Comparison of ENCODE assay signal across 17 cellular contexts in the genomic region with DNA sequence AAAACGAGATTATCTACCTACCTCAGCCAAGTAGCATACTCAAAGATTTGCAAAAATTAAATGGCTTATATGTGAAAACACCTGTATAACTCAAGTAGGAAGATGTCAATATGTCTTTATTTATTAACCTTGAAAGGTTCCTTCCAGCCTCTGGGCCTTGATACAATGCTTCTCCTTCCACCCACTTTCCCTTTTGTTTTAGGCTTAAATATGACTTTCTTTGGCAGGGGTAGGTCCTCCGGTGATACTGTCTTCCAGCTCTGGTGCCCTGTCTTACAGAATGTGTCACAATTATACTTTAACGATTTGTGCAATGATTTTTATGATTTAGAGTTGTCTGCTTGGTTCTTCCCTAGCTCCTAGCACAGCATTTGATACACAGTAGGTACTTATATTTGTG. TPM values are rescaled to one million over a fixed set of nuclear protein-coding genes. Genes with fewer than 3 reads are reported as not detected.
DNase-seq lines count a peak whose midpoint lies in the region; ATAC-seq and TF ChIP-seq lines count a peak whose summit lies in the region.
"Had no signal": no experiment of that assay in that cellular context is flagged by ENCODE, and none has a peak within 500 bp of the region (broad histone marks: within the 10 kb centered on the region; RNA-seq: fewer than 3 reads in every experiment).

No MANE protein-coding gene starts in this region.

- H3K27ac ChIP-seq in epithelial cell of prostate: peak overlapping the region; percentile 63
- H3K27ac ChIP-seq in thymus (ENCODE audit: low read depth): peak overlapping the region; percentile 37
- H3K27ac ChIP-seq in right lobe of liver: no peak overlapping the region
- no peak overlapping the region for H3K27ac ChIP-seq in ovary
- H3K27ac ChIP-seq: gastrocnemius medialis, neural progenitor cell, prostate gland, SJSA1 had no signal

- H3K4me3 ChIP-seq in thymus (ENCODE audit: low read length) (no peak overlapping the region), right lobe of liver (no peak overlapping the region), ovary (no peak overlapping the region)
- H3K4me3 ChIP-seq: gastrocnemius medialis, neural progenitor cell, prostate gland, SJSA1 had no signal

- CTCF ChIA-PET in activated naive CD4-positive, alpha-beta T cell treated with anti-CD3 and anti-CD28 coated beads, Interleukin-2, amount 10 ng/mL, durations not matched to agents 7 days and 5 days (lab: Charles Lee): interaction anchor here (1.1 to 1.7 kb wide), 3 partner anchors 11 to 247 kb away, joined by 4 to 7 read pairs (median 5); no protein-coding TSS in a partner anchor
- CTCF ChIA-PET in activated CD4-positive, alpha-beta memory T cell treated with anti-CD3 and anti-CD28 coated beads, Interleukin-2, amount 10 ng/mL, durations not matched to agents 7 days and 5 days (lab: Charles Lee): interaction anchor here (0.8 to 4.7 kb wide), 4 partner anchors 26 to 669 kb away, joined by 3 to 42 read pairs (median 22); no protein-coding TSS in a partner anchor

- H3K27me3 ChIP-seq in thymus (ENCODE audit: control insufficient read depth, insufficient read depth) (no peaks in the 10 kb centered on the region), right lobe of liver (no peaks in the 10 kb centered on the region), ovary (no peaks in the 10 kb centered on the region)
- H3K27me3 ChIP-seq: gastrocnemius medialis, neural progenitor cell, SJSA1 had no signal

- H3K9me3 ChIP-seq in thymus (ENCODE audit: control insufficient read depth): no peaks in the 10 kb centered on the region
- no peaks in the 10 kb centered on the region for H3K9me3 ChIP-seq in right lobe of liver
- no peaks in the 10 kb centered on the region for H3K9me3 ChIP-seq in ovary
- H3K9me3 ChIP-seq: gastrocnemius medialis, prostate gland, SJSA1 had no signal

- no peak for TF ChIP-seq EP300 in ovary (IDR thresholded peaks at IDR 0.05)

- intact Hi-C loops in right lobe of liver (cut with DNase I): no loop called here
- intact Hi-C loops in ovary (cut with DNase I): no loop called here

- H3K27me3 Mint-ChIP-seq in activated naive CD4-positive, alpha-beta T cell treated with anti-CD3 and anti-CD28 coated beads, Interleukin-2, amount 10 ng/mL, durations not matched to agents 7 days and 5 days: no peaks in the 10 kb centered on the region
- H3K27me3 Mint-ChIP-seq in activated CD4-positive, alpha-beta memory T cell treated with anti-CD3 and anti-CD28 coated beads, Interleukin-2, amount 10 ng/mL, durations not matched to agents 7 days and 5 days: no peaks in the 10 kb centered on the region

- H3K4me3 Mint-ChIP-seq in activated naive CD4-positive, alpha-beta T cell treated with anti-CD3 and anti-CD28 coated beads, Interleukin-2, amount 10 ng/mL, durations not matched to agents 7 days and 5 days: peak overlapping the region; percentile 76
- H3K4me3 Mint-ChIP-seq in activated CD4-positive, alpha-beta memory T cell treated with anti-CD3 and anti-CD28 coated beads, Interleukin-2, amount 10 ng/mL, durations not matched to agents 7 days and 5 days: peak overlapping the region; percentile 71
- H3K4me3 Mint-ChIP-seq: neural progenitor cell, WTC11 had no signal

- TF ChIP-seq CTCF in right lobe of liver (IDR thresholded peaks at IDR 0.05) (no peak), ovary (IDR thresholded peaks at IDR 0.05) (no peak)

- POLR2A ChIA-PET in activated CD4-positive, alpha-beta memory T cell treated with anti-CD3 and anti-CD28 coated beads, Interleukin-2, amount 10 ng/mL, durations not matched to agents 7 days and 5 days (lab: Charles Lee): interaction anchor here (0.7 to 9.5 kb wide), 4 partner anchors 9 to 660 kb away, joined by 3 to 107 read pairs (median 7); no protein-coding TSS in a partner anchor

- peak; percentile 26 for DNase-seq in activated naive CD4-positive, alpha-beta T cell treated with anti-CD3 and anti-CD28 coated beads, Interleukin-2, amount 10 ng/mL, durations not matched to agents 7 days and 5 days
- no peak for DNase-seq in activated naive CD4-positive, alpha-beta T cell treated with Interleukin-2 at 50 U/mL for 16 hours
- no peak for DNase-seq in activated CD4-positive, alpha-beta memory T cell treated with anti-CD3 and anti-CD28 coated beads, Interleukin-2, amount 10 ng/mL, durations not matched to agents 7 days and 5 days
- DNase-seq in epithelial cell of prostate (ENCODE audit: low read depth, low spot score) (no peak), right lobe of liver (no peak), ovary (no peak)
- DNase-seq: DMS79 treated with DMSO at 0.1 percent for 48 hours; gastrocnemius medialis; NCI-H187; NCI-H2227 treated with DMSO at 0.1 percent for 48 hours; stimulated activated CD4-positive, alpha-beta T cell treated with anti-CD3 and anti-CD28 coated beads, Interleukin-4, amount 100 ng/mL, for 1 hour had no signal

- peaks cover 70% of the 10 kb centered on the region for H3K4me1 Mint-ChIP-seq in activated naive CD4-positive, alpha-beta T cell treated with anti-CD3 and anti-CD28 coated beads, Interleukin-2, amount 10 ng/mL, durations not matched to agents 7 days and 5 days
- H3K4me1 Mint-ChIP-seq in activated CD4-positive, alpha-beta memory T cell treated with anti-CD3 and anti-CD28 coated beads, Interleukin-2, amount 10 ng/mL, durations not matched to agents 7 days and 5 days: peaks cover 63% of the 10 kb centered on the region
- H3K4me1 Mint-ChIP-seq: neural progenitor cell, WTC11 had no signal

- peak overlapping the region; percentile 99 for H3K27ac Mint-ChIP-seq in activated naive CD4-positive, alpha-beta T cell treated with anti-CD3 and anti-CD28 coated beads, Interleukin-2, amount 10 ng/mL, durations not matched to agents 7 days and 5 days
- H3K27ac Mint-ChIP-seq in activated CD4-positive, alpha-beta memory T cell treated with anti-CD3 and anti-CD28 coated beads, Interleukin-2, amount 10 ng/mL, durations not matched to agents 7 days and 5 days: peak overlapping the region; percentile 93
- H3K27ac Mint-ChIP-seq: neural progenitor cell, WTC11 had no signal

- peaks cover 2% of the 10 kb centered on the region for H3K9me3 Mint-ChIP-seq in activated naive CD4-positive, alpha-beta T cell treated with anti-CD3 and anti-CD28 coated beads, Interleukin-2, amount 10 ng/mL, durations not matched to agents 7 days and 5 days
- H3K9me3 Mint-ChIP-seq in activated CD4-positive, alpha-beta memory T cell treated with anti-CD3 and anti-CD28 coated beads, Interleukin-2, amount 10 ng/mL, durations not matched to agents 7 days and 5 days: no peaks in the 10 kb centered on the region

- H3K4me1 ChIP-seq in thymus (ENCODE audit: control insufficient read depth, insufficient read depth, low read length) (peaks cover 18% of the 10 kb centered on the region), right lobe of liver (peaks cover 0 to 12% (median 0%) of the 10 kb centered on the region in 4 donors), ovary (ENCODE audit: insufficient read depth) (peaks cover 8% of the 10 kb centered on the region)

- no peaks in the 10 kb centered on the region for H3K36me3 ChIP-seq in thymus (ENCODE audit: control insufficient read depth, insufficient read depth)
- H3K36me3 ChIP-seq in right lobe of liver: no peaks in the 10 kb centered on the region
- H3K36me3 ChIP-seq in ovary: no peaks in the 10 kb centered on the region
- H3K36me3 ChIP-seq: gastrocnemius medialis, neural progenitor cell, prostate gland, SJSA1 had no signal

- H3K36me3 Mint-ChIP-seq in activated naive CD4-positive, alpha-beta T cell treated with anti-CD3 and anti-CD28 coated beads, Interleukin-2, amount 10 ng/mL, durations not matched to agents 7 days and 5 days: peaks cover 47% of the 10 kb centered on the region
- H3K36me3 Mint-ChIP-seq in activated CD4-positive, alpha-beta memory T cell treated with anti-CD3 and anti-CD28 coated beads, Interleukin-2, amount 10 ng/mL, durations not matched to agents 7 days and 5 days (ENCODE audit: low read depth): peaks cover 38% of the 10 kb centered on the region
- H3K36me3 Mint-ChIP-seq: WTC11 had no signal

- ATAC-seq in right lobe of liver: no peak
- no peak for ATAC-seq in HG03571 (IDR thresholded peaks at IDR 0.05; ENCODE audit: unreplicated experiment)
- ATAC-seq: gastrocnemius medialis, WTC11 had no signal

- WGBS in thymus: 91% methylated on average over 3 of the region's 3 CpGs
- 76% methylated on average over 3 of the region's 3 CpGs for WGBS in right lobe of liver (ENCODE audit: insufficient coverage, low coverage, low lambda C conversion rate, missing lambda C conversion rate)
- WGBS in ovary, 3 donors: 89 to 95% (median 93%) methylated on average over 3 of the region's 3 CpGs

- no peak for TF ChIP-seq POLR2A in right lobe of liver (IDR thresholded peaks at IDR 0.05)
- no peak for TF ChIP-seq POLR2A in ovary (IDR thresholded peaks at IDR 0.05)

RNA-seq across cellular contexts. Expression of a gene that starts 4.1 kb away (rescaled TPM):
- total RNA-seq in activated CD4-positive, alpha-beta memory T cell treated with anti-CD3 and anti-CD28 coated beads, Interleukin-2, amount 10 ng/mL, durations not matched to agents 7 days and 5 days: 10 to 100 TPM; 46.1 to 49.6 TPM
- polyA plus RNA-seq in thymus (19.1 TPM), ovary (10 to 100 TPM in 1 of 2 donors, 1 to 10 TPM in 1; 9.9 to 11.2 TPM)
- total RNA-seq in right lobe of liver (1 to 10 TPM; 4.5 to 8.6 (median 5.1) TPM), ovary (10 to 100 TPM; 16.4 to 35.9 (median 20.7) TPM)

RNA-seq across cellular contexts. Expression of a gene that starts 4.5 kb away (rescaled TPM):
- total RNA-seq in activated CD4-positive, alpha-beta memory T cell treated with anti-CD3 and anti-CD28 coated beads, Interleukin-2, amount 10 ng/mL, durations not matched to agents 7 days and 5 days: 10 to 100 TPM; 23.1 to 23.3 TPM
- polyA plus RNA-seq in thymus (6.5 TPM), ovary (1 to 10 TPM; 5.1 to 7.8 TPM)
- total RNA-seq in right lobe of liver (1 to 10 TPM; 5.4 to 7.9 (median 7.2) TPM), ovary (10 to 100 TPM in 5 of 7 donors, 1 to 10 TPM in 2; 6.7 to 13.1 (median 11.2) TPM)

Comparison
In these comparisons a context has a peak if more than half of its experiments do, and no peak if none do; other contexts are left out.
1. H3K27ac ChIP-seq: peak in epithelial cell of prostate (single experiment) and thymus (single experiment); none in right lobe of liver (0 of 3) and ovary (0 of 2).